ENCODE assay signal across 14 cellular contexts in genomic region chr9:124442360-124442759, GRCh38. TPM values are rescaled to one million over a fixed set of nuclear protein-coding genes. Genes with fewer than 3 reads are reported as not detected.
DNase-seq lines count a peak whose midpoint lies in the region; ATAC-seq and TF ChIP-seq lines count a peak whose summit lies in the region.
"Had no signal": no experiment of that assay in that cellular context is flagged by ENCODE, and none has a peak within 500 bp of the region (broad histone marks: within the 10 kb centered on the region; RNA-seq: fewer than 3 reads in every experiment).

No MANE protein-coding gene starts in this region.

- no peaks in the 10 kb centered on the region for H3K36me3 Mint-ChIP-seq in activated T-helper 17 cell treated with anti-CD3 and anti-CD28 coated beads, Interleukin-2, amount 50 U/mL, for 72 hours (ENCODE audit: low read depth)

- in situ Hi-C loops in Caki2 (cut with HindIII; ENCODE audit: low pct_unique_long_range_greater_than_20kb, low sequenced_read_pairs), result no loop called here

- TF ChIP-seq POLR2A in prostate gland (IDR thresholded peaks at IDR 0.05), result no peak

- DNase-seq in Caki2 (ENCODE audit: low read depth), result peak; percentile 8
- DNase-seq in HT1080 (ENCODE audit: low read depth), result peak; percentile 32
- DNase-seq in osteoblast (ENCODE audit: insufficient read length, low spot score, missing footprints), result peak; percentile 48
- DNase-seq in prostate gland (ENCODE audit: low spot score), result no peak
- no peak for DNase-seq in stimulated activated CD4-positive, alpha-beta T cell treated with anti-CD3 and anti-CD28 coated beads, Interleukin-4, amount 100 ng/mL, for 4 hours
- DNase-seq: AML-193; CD8-positive, alpha-beta memory T cell; COR-L47; H9 had no signal

- H3K4me3 ChIP-seq in osteoblast (ENCODE audit: insufficient read depth, low read length) (no peak overlapping the region), prostate gland (no peak overlapping the region)
- H3K4me3 ChIP-seq: GM23338 had no signal

- no peaks in the 10 kb centered on the region for H3K79me2 ChIP-seq in osteoblast (ENCODE audit: insufficient read depth, low read length)

- intact Hi-C loops in prostate gland (cut with DNase I), result no loop called here

- H3K27ac ChIP-seq in osteoblast (ENCODE audit: low read depth, low read length), result no peak overlapping the region
- no peak overlapping the region for H3K27ac ChIP-seq in prostate gland

- H3K27me3 ChIP-seq in osteoblast (ENCODE audit: insufficient read depth, low read length) (peaks cover 3% of the 10 kb centered on the region), prostate gland (replicated peaks; ENCODE audit: insufficient read depth) (no peaks in the 10 kb centered on the region)

- H2AFZ ChIP-seq in osteoblast (ENCODE audit: low read length), result no peak overlapping the region
- H2AFZ ChIP-seq: GM23338 had no signal

- H4K20me1 ChIP-seq in osteoblast (ENCODE audit: insufficient read depth, low read length), result no peaks in the 10 kb centered on the region

- H3K4me1 ChIP-seq in osteoblast (ENCODE audit: insufficient read depth, low read length) (no peaks in the 10 kb centered on the region), prostate gland (replicated peaks) (no peaks in the 10 kb centered on the region)

- H3K27ac Mint-ChIP-seq in activated T-helper 17 cell treated with anti-CD3 and anti-CD28 coated beads, Interleukin-2, amount 50 U/mL, for 72 hours, result no peak overlapping the region
- H3K27ac Mint-ChIP-seq: CD8-positive, alpha-beta memory T cell; GM23338 had no signal

- H3K9me3 ChIP-seq in osteoblast (ENCODE audit: low read depth, low read length) (peaks cover 2% of the 10 kb centered on the region), prostate gland (no peaks in the 10 kb centered on the region)

- no peak overlapping the region for H3K4me2 ChIP-seq in osteoblast (ENCODE audit: insufficient read depth, low read length)
- H3K4me2 ChIP-seq: GM23338 had no signal

- H3K4me1 Mint-ChIP-seq in activated T-helper 17 cell treated with anti-CD3 and anti-CD28 coated beads, Interleukin-2, amount 50 U/mL, for 72 hours, result no peaks in the 10 kb centered on the region
- H3K4me1 Mint-ChIP-seq: CD8-positive, alpha-beta memory T cell had no signal

- H3K9me3 Mint-ChIP-seq in activated T-helper 17 cell treated with anti-CD3 and anti-CD28 coated beads, Interleukin-2, amount 50 U/mL, for 72 hours, result no peaks in the 10 kb centered on the region
- H3K9me3 Mint-ChIP-seq: GM23338 had no signal

- H3K36me3 ChIP-seq in osteoblast (ENCODE audit: insufficient read depth, low read length), result no peaks in the 10 kb centered on the region
- H3K36me3 ChIP-seq in prostate gland, result no peaks in the 10 kb centered on the region

- TF ChIP-seq CTCF in osteoblast (IDR thresholded peaks at IDR 0.05; ENCODE audit: extremely low read depth, low read depth, low read length), result no peak
- no peak for TF ChIP-seq CTCF in prostate gland (IDR thresholded peaks at IDR 0.05)

- no peak overlapping the region for H3K4me3 Mint-ChIP-seq in activated T-helper 17 cell treated with anti-CD3 and anti-CD28 coated beads, Interleukin-2, amount 50 U/mL, for 72 hours
- H3K4me3 Mint-ChIP-seq: CD8-positive, alpha-beta memory T cell; GM23338; H9 had no signal

- peaks cover 22% of the 10 kb centered on the region for H3K27me3 Mint-ChIP-seq in activated T-helper 17 cell treated with anti-CD3 and anti-CD28 coated beads, Interleukin-2, amount 50 U/mL, for 72 hours

- peak; percentile 28 for ATAC-seq in activated T-helper 17 cell treated with anti-CD3 and anti-CD28 coated beads, Interleukin-2, amount 50 U/mL, for 72 hours (replicated peaks)
- no peak for ATAC-seq in HG02884 (IDR thresholded peaks at IDR 0.05; ENCODE audit: unreplicated experiment)
- ATAC-seq: GM23338 had no signal

RNA-seq across cellular contexts. Expression of gene ADGRD2, which starts 7.9 kb away (rescaled TPM):
- 0.26 TPM in 1 of 2 replicates, not detected in the other for total RNA-seq in Caki2 (2014; rRNA removed; shearing (Covaris generic); ENCODE audit: low replicate concordance)
- not detected in 2 replicates for total RNA-seq in HT1080 (2014; rRNA removed; shearing (Covaris generic))
- not detected in 2 replicates for polyA plus RNA-seq in HT1080 (2015; cell fraction: cytosol; rRNA removed)
- polyA plus RNA-seq in HT1080 (2015; cell fraction: nucleus; rRNA removed), result not detected in 2 replicates
- total RNA-seq in activated T-helper 17 cell treated with anti-CD3 and anti-CD28 coated beads, Interleukin-2, amount 50 U/mL, for 72 hours, result not detected
- total RNA-seq in osteoblast (not detected in 2 replicates), prostate gland (1 to 10 TPM; 1.0 to 4.0 TPM)
- total RNA-seq: CD8-positive, alpha-beta memory T cell; HT-29 had no signal
- polyA plus RNA-seq: BJ; CD8-positive, alpha-beta memory T cell had no signal

RNA-seq across cellular contexts. Expression of gene PSMB7, which starts 27.1 kb away (rescaled TPM):
- total RNA-seq in Caki2 (2014; rRNA removed; shearing (Covaris generic); ENCODE audit: low replicate concordance), result 106 and 142 TPM in 2 replicates
- 413 and 442 TPM in 2 replicates for total RNA-seq in HT1080 (2014; rRNA removed; shearing (Covaris generic))
- 397 and 450 TPM in 2 replicates for polyA plus RNA-seq in HT1080 (2015; cell fraction: cytosol; rRNA removed)
- 322 and 323 TPM in 2 replicates for polyA plus RNA-seq in HT1080 (2015; cell fraction: nucleus; rRNA removed)
- 100 to 1,000 TPM; 105 to 175 TPM for total RNA-seq in activated T-helper 17 cell treated with anti-CD3 and anti-CD28 coated beads, Interleukin-2, amount 50 U/mL, for 72 hours
- total RNA-seq in osteoblast, result 136 and 138 TPM in 2 replicates
- total RNA-seq in prostate gland, result 100 to 1,000 TPM; 150 to 158 TPM

Comparison
In these comparisons a context has a peak if more than half of its experiments do, and no peak if none do; other contexts are left out.
1. DNase-seq: peak in Caki2 (single experiment), HT1080 (single experiment) and osteoblast (single experiment); none in prostate gland (single experiment) and stimulated activated CD4-positive, alpha-beta T cell treated with anti-CD3 and anti-CD28 coated beads, Interleukin-4, amount 100 ng/mL, for 4 hours (0 of 2).